Comparison of ENCODE assay signal across 1 cellular context in the genomic region with DNA sequence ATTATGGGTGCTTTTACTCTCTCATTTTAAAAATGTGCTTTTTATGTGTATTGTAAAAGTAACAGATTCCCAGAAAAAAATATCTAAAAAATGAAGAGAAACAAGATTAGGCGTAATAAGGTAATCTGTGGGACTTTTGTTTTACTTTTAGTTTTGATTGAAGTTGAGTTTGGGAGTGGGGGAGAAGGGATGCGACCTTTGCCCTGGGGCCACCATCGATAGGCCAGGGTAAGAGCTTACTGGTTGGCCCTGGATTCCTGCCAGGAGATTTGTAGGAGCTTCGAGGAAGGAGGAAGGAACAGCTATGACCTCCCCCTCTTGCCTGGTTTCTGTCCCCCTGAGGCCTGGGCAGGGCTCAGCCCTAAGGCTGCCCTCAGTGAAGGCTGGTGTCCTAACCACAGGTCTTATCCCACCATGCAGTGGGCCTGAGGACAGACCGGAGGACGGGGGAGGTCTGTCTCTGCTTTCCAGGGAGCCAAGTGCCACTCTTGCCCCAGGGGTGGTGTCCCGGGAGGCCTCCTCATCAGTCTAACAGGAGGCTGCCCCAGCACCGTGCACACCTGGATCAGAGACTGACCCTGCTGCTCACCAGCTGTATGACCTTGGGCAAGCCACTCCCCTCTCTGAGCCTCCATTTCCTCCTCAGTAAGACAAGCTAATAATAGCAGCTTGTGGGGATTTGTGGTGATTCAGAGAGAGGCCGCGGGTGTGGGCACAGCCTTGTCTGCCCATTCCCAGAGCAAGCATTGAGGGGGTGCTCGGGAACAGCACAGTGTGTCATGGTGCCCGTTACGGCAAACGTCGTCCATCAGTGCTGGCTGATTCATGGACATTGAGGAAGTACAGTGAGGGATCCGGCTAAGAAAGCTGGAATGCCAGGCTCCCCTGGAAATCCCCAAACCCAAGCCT.
TF ChIP-seq lines count a peak whose summit lies in the region.

No MANE protein-coding gene starts in this region.

TF ChIP-seq in HepG2, 621 proteins besides CTCF, POLR2A, EP300 and RAD21 (continued from another document and continues in another):
- TF ChIP-seq GATA4 (IDR thresholded peaks at IDR 0.05; ENCODE audit: borderline replicate concordance, low read depth) (peak; percentile 23; the same call in 1 of the 2 replicates), POLR2G (IDR thresholded peaks at IDR 0.05; ENCODE audit: low read depth, low read length) (peak; percentile 68), JUN (CRISPR knock-in tag; IDR thresholded peaks at IDR 0.05) (0 out of 2 replicates have a peak, but pooled peaks have one; percentile 2), AFF4 (CRISPR knock-in tag; IDR thresholded peaks at IDR 0.05) (no peak), SMAD9 (CRISPR knock-in tag; IDR thresholded peaks at IDR 0.05) (no peak), ZC3H4 (CRISPR knock-in tag; IDR thresholded peaks at IDR 0.05; ENCODE audit: borderline replicate concordance) (peak; percentile 86; the same call in 1 of the 2 replicates), THAP11 (CRISPR knock-in tag; IDR thresholded peaks at IDR 0.05) (no peak), TRIM24 (CRISPR knock-in tag; IDR thresholded peaks at IDR 0.05) (peak; percentile 43; the same call in 1 of the 2 replicates), SAFB2 (CRISPR knock-in tag; IDR thresholded peaks at IDR 0.05; ENCODE audit: borderline replicate concordance, low read depth) (peak; percentile 84), CEBPG (CRISPR knock-in tag; IDR thresholded peaks at IDR 0.05) (peak; percentile 3; the same call in 1 of the 2 replicates), PITX1 (CRISPR knock-in tag; IDR thresholded peaks at IDR 0.05) (peak; percentile 74), ZBTB8A (CRISPR knock-in tag; IDR thresholded peaks at IDR 0.05; ENCODE audit: borderline replicate concordance, low read depth) (peak; percentile 64), ZNF773 (CRISPR knock-in tag; IDR thresholded peaks at IDR 0.05; ENCODE audit: borderline replicate concordance) (no peak), KDM5B (CRISPR knock-in tag; IDR thresholded peaks at IDR 0.05; ENCODE audit: borderline replicate concordance) (peak; percentile 67; the same call in 1 of the 2 replicates), ZBTB42 (CRISPR knock-in tag; IDR thresholded peaks at IDR 0.05) (peak; percentile 79; the same call in 1 of the 2 replicates), ZSCAN20 (CRISPR knock-in tag; IDR thresholded peaks at IDR 0.05; ENCODE audit: borderline replicate concordance) (no peak), ZNF543 (CRISPR knock-in tag; IDR thresholded peaks at IDR 0.05) (0 out of 2 replicates have a peak, but pooled peaks have one; percentile 7), GTF3A (CRISPR knock-in tag; conservative IDR thresholded peaks at IDR 0.05) (0 out of 2 replicates have a peak, but pooled peaks have one; percentile 69), ZNF225 (CRISPR knock-in tag; IDR thresholded peaks at IDR 0.05) (no peak; the same call in 1 of the 2 replicates), KDM3A (CRISPR knock-in tag; IDR thresholded peaks at IDR 0.05; ENCODE audit: low read depth) (no peak), ZMYM4 (CRISPR knock-in tag; IDR thresholded peaks at IDR 0.05) (no peak; the same call in 1 of the 2 replicates), ZNF550 (CRISPR knock-in tag; IDR thresholded peaks at IDR 0.05; ENCODE audit: borderline replicate concordance) (0 out of 2 replicates have a peak, but pooled peaks have one; percentile 4), ZNF232 (CRISPR knock-in tag; IDR thresholded peaks at IDR 0.05; ENCODE audit: borderline replicate concordance) (peak; percentile 89; the same call in 1 of the 2 replicates), ZNF605 (CRISPR knock-in tag; IDR thresholded peaks at IDR 0.05) (peak; percentile 75), SP4 (CRISPR knock-in tag; IDR thresholded peaks at IDR 0.05) (peak; percentile 14; the same call in 1 of the 2 replicates), ZNF546 (CRISPR knock-in tag; conservative IDR thresholded peaks at IDR 0.05) (peak; percentile 84; the same call in 1 of the 2 replicates), FOXJ3 (CRISPR knock-in tag; IDR thresholded peaks at IDR 0.05; ENCODE audit: borderline replicate concordance) (0 out of 2 replicates have a peak, but pooled peaks have one; percentile 11), ZNF556 (CRISPR knock-in tag; IDR thresholded peaks at IDR 0.05; ENCODE audit: borderline replicate concordance) (no peak; the same call in 1 of the 2 replicates), ELF3 (CRISPR knock-in tag; IDR thresholded peaks at IDR 0.05) (peak; percentile 89), HOXA9 (CRISPR knock-in tag; IDR thresholded peaks at IDR 0.05; ENCODE audit: borderline replicate concordance) (peak; percentile 80; the same call in 1 of the 2 replicates), FOSL2 (CRISPR knock-in tag; IDR thresholded peaks at IDR 0.05) (peak; percentile 77), NCOR1 (IDR thresholded peaks at IDR 0.05; ENCODE audit: borderline replicate concordance, low read length) (peak; percentile 95), ASH2L (IDR thresholded peaks at IDR 0.05; ENCODE audit: insufficient read length, low read depth, low read length) (peak; percentile 100), PCBP1 (IDR thresholded peaks at IDR 0.05; ENCODE audit: borderline replicate concordance, low read depth, low read length) (0 out of 2 replicates have a peak, but pooled peaks have one; percentile 35), SP1 (IDR thresholded peaks at IDR 0.05) (no peak), SP1 (CRISPR knock-in tag; IDR thresholded peaks at IDR 0.05) (no peak), BRF2 (CRISPR knock-in tag; IDR thresholded peaks at IDR 0.05) (0 out of 2 replicates have a peak, but pooled peaks have one; percentile 2), ZBTB34 (CRISPR knock-in tag; IDR thresholded peaks at IDR 0.05) (peak; percentile 82; the same call in 1 of the 2 replicates), ARID2 (CRISPR knock-in tag; IDR thresholded peaks at IDR 0.05; ENCODE audit: borderline replicate concordance) (peak; percentile 42; the same call in 1 of the 2 replicates), JUNB (CRISPR knock-in tag; IDR thresholded peaks at IDR 0.05; ENCODE audit: borderline replicate concordance) (0 out of 2 replicates have a peak, but pooled peaks have one; percentile 59), ZFP36 (IDR thresholded peaks at IDR 0.05; ENCODE audit: borderline replicate concordance, low read depth, low read length, partially characterized antibody) (no peak), ZNF354B (CRISPR knock-in tag; IDR thresholded peaks at IDR 0.05) (no peak), TGIF2 (CRISPR knock-in tag; IDR thresholded peaks at IDR 0.05) (no peak), ZNF770 (CRISPR knock-in tag; IDR thresholded peaks at IDR 0.05) (peak; percentile 84; the same call in 1 of the 2 replicates), ZNF569 (CRISPR knock-in tag; IDR thresholded peaks at IDR 0.05; ENCODE audit: borderline replicate concordance) (no peak), ZNF75D (CRISPR knock-in tag; IDR thresholded peaks at IDR 0.05; ENCODE audit: borderline replicate concordance) (no peak), MATR3 (CRISPR knock-in tag; IDR thresholded peaks at IDR 0.05) (0 out of 2 replicates have a peak, but pooled peaks have one; percentile 30), SIX4 (CRISPR knock-in tag; IDR thresholded peaks at IDR 0.05) (no peak)
- TF ChIP-seq, protein P1, sequence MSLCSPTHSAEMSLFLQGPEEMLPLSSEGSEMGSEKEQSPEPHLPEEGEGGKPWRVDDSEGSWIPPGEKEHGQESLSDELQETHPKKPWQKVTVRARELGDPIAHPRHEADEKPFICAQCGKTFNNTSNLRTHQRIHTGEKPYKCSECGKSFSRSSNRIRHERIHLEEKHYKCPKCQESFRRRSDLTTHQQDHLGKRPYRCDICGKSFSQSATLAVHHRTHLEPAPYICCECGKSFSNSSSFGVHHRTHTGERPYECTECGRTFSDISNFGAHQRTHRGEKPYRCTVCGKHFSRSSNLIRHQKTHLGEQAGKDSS (CRISPR knock-in tag; IDR thresholded peaks at IDR 0.05; ENCODE audit: borderline replicate concordance, low read depth), result 0 out of 2 replicates have a peak, but pooled peaks have one; percentile 19
- TF ChIP-seq, protein P2, sequence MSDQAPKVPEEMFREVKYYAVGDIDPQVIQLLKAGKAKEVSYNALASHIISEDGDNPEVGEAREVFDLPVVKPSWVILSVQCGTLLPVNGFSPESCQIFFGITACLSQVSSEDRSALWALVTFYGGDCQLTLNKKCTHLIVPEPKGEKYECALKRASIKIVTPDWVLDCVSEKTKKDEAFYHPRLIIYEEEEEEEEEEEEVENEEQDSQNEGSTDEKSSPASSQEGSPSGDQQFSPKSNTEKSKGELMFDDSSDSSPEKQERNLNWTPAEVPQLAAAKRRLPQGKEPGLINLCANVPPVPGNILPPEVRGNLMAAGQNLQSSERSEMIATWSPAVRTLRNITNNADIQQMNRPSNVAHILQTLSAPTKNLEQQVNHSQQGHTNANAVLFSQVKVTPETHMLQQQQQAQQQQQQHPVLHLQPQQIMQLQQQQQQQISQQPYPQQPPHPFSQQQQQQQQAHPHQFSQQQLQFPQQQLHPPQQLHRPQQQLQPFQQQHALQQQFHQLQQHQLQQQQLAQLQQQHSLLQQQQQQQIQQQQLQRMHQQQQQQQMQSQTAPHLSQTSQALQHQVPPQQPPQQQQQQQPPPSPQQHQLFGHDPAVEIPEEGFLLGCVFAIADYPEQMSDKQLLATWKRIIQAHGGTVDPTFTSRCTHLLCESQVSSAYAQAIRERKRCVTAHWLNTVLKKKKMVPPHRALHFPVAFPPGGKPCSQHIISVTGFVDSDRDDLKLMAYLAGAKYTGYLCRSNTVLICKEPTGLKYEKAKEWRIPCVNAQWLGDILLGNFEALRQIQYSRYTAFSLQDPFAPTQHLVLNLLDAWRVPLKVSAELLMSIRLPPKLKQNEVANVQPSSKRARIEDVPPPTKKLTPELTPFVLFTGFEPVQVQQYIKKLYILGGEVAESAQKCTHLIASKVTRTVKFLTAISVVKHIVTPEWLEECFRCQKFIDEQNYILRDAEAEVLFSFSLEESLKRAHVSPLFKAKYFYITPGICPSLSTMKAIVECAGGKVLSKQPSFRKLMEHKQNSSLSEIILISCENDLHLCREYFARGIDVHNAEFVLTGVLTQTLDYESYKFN (CRISPR knock-in tag; conservative IDR thresholded peaks at IDR 0.05), result peak; percentile 93
